Comparison of ENCODE assay signal across 23 cellular contexts in genomic region chr4:113495790-113496189, GRCh38.
"Had no signal": no experiment of that assay in that cellular context is flagged by ENCODE, and none has a peak within 500 bp of the region (broad histone marks: within the 10 kb centered on the region; RNA-seq: fewer than 3 reads in every experiment).

No MANE protein-coding gene starts in this region.

- H3K4me3 Mint-ChIP-seq: immature natural killer cell; naive thymus-derived CD4-positive, alpha-beta T cell; stimulated activated naive B cell treated with anti-CD40 and anti-IgM and Interleukin-4, amounts not matched to agents 10 μg/mL and 1 μg/mL and 100 μg/mL, for 72 hours; stimulated activated naive CD8-positive, alpha-beta T cell treated with anti-CD3 and anti-CD28 coated beads, Interleukin-15, amount 100 ng/mL, for 72 hours had no signal

- H3K27ac Mint-ChIP-seq: naive thymus-derived CD4-positive, alpha-beta T cell; stimulated activated naive B cell treated with anti-CD40 and anti-IgM and Interleukin-4, amounts not matched to agents 10 μg/mL and 1 μg/mL and 100 μg/mL, for 72 hours; stimulated activated naive CD8-positive, alpha-beta T cell treated with anti-CD3 and anti-CD28 coated beads, Interleukin-15, amount 100 ng/mL, for 72 hours had no signal

- H3K4me1 Mint-ChIP-seq: immature natural killer cell; stimulated activated naive CD8-positive, alpha-beta T cell treated with anti-CD3 and anti-CD28 coated beads, Interleukin-15, amount 100 ng/mL, for 72 hours had no signal

- FAIRE-seq: endometrium, kidney had no signal

- H3K4me3 ChIP-seq: dorsolateral prefrontal cortex, esophagus muscularis mucosa, gastrocnemius medialis, psoas muscle, sigmoid colon, skin epidermis, testis, tibial nerve had no signal

- H3K27me3 Mint-ChIP-seq: naive thymus-derived CD4-positive, alpha-beta T cell; stimulated activated naive B cell treated with anti-CD40 and anti-IgM and Interleukin-4, amounts not matched to agents 10 μg/mL and 1 μg/mL and 100 μg/mL, for 72 hours; stimulated activated naive CD8-positive, alpha-beta T cell treated with anti-CD3 and anti-CD28 coated beads, Interleukin-15, amount 100 ng/mL, for 72 hours had no signal

- H3K4me1 ChIP-seq: testis, tibial nerve had no signal

- H3K9me3 ChIP-seq: esophagus muscularis mucosa, gastrocnemius medialis, neutrophil, psoas muscle, sigmoid colon, testis, tibial nerve had no signal

- DNase-seq: cortex of kidney; dorsolateral prefrontal cortex; effector CD8-positive, alpha-beta T cell; gastrocnemius medialis; immature natural killer cell; kidney; left colon; mammary epithelial cell; naive thymus-derived CD4-positive, alpha-beta T cell; psoas muscle; retina; sigmoid colon; stimulated activated CD4-positive, alpha-beta T cell treated with anti-CD3 and anti-CD28 coated beads, Interleukin-2, amount 100 ng/mL, for 24 hours; stimulated activated CD4-positive, alpha-beta T cell treated with anti-CD3 and anti-CD28 coated beads, Interleukin-4, amount 100 ng/mL, for 4 hours; stimulated activated naive B cell treated with anti-CD40 and anti-IgM and Interleukin-4, amounts not matched to agents 10 μg/mL and 1 μg/mL and 100 μg/mL, for 72 hours; stimulated activated naive CD8-positive, alpha-beta T cell treated with anti-CD3 and anti-CD28 coated beads, Interleukin-15, amount 100 ng/mL, for 72 hours; testis had no signal

- H3K36me3 ChIP-seq: neutrophil had no signal

- ATAC-seq: gastrocnemius medialis; left colon; naive thymus-derived CD4-positive, alpha-beta T cell; stimulated activated naive B cell treated with anti-CD40 and anti-IgM and Interleukin-4, amounts not matched to agents 10 μg/mL and 1 μg/mL and 100 μg/mL, for 72 hours; stimulated activated naive CD8-positive, alpha-beta T cell treated with anti-CD3 and anti-CD28 coated beads, Interleukin-15, amount 100 ng/mL, for 72 hours had no signal

- H3K27ac ChIP-seq: dorsolateral prefrontal cortex, epithelial cell of prostate, esophagus muscularis mucosa, gastrocnemius medialis, neutrophil, psoas muscle, sigmoid colon, skin epidermis, testis, tibial nerve had no signal

- H3K27me3 ChIP-seq: dorsolateral prefrontal cortex, esophagus muscularis mucosa, gastrocnemius medialis, neutrophil, sigmoid colon, testis, tibial nerve had no signal
